9 cellular contexts compared by ENCODE assay signal in the genomic region with DNA sequence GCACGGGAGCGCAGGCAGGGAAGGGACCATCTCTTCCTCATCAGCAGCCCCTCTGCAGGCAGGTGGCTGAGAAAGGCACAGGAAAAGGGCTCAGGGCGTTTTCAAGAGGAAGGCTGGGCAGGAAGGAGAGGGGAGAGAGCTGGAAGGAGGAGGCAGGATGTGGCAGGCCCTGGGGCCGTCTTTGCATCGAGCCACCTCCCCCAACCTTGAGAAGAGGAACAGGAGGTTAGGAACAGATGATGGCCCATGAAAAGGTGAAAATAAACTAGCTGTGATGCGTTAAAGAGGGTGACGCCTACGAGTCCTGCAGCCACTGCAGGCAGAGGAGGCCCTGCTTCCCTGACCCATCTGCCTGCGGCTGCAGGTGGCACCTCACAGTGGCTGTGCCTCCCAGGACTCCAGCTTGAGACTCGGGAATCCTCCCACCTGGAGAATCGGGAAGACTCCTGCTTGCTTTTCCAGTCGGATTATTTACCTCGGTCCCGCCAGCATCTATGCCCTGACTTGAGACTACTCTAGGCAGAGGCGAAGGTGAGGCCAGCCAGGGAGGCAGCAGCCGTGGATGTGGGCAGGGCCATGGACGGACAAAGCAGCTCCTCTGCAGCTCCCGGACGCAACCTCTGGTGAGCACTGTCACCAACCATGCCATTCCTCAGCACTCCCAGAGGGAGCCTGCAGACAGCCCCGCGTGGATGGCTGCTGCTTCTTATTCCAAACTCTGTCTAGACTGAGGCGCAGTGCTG. TPM values are rescaled to one million over a fixed set of nuclear protein-coding genes. Genes with fewer than 3 reads are reported as not detected.
DNase-seq lines count a peak whose midpoint lies in the region; ATAC-seq and TF ChIP-seq lines count a peak whose summit lies in the region.
"Had no signal": no experiment of that assay in that cellular context is flagged by ENCODE, and none has a peak within 500 bp of the region (broad histone marks: within the 10 kb centered on the region; RNA-seq: fewer than 3 reads in every experiment).

No MANE protein-coding gene starts in this region.

- H3K4me3 Mint-ChIP-seq in activated T-cell treated with anti-CD3 and anti-CD28 coated beads, Interleukin-2, amount 50 U/mL, for 24 hours: no peak overlapping the region
- no peak overlapping the region for H3K4me3 Mint-ChIP-seq in activated B cell treated with CpG ODN at 0.5 μM for 24 hours
- H3K4me3 Mint-ChIP-seq in stimulated activated effector memory CD8-positive, alpha-beta T cell treated with anti-CD3 and anti-CD28 coated beads, Interleukin-12 subunit alpha, Interleukin-12 subunit beta, amount 100 ng/mL, for 72 hours: no peak overlapping the region

- H3K36me3 Mint-ChIP-seq in activated T-cell treated with anti-CD3 and anti-CD28 coated beads, Interleukin-2, amount 50 U/mL, for 24 hours (ENCODE audit: low read depth): peaks cover 41% of the 10 kb centered on the region
- H3K36me3 Mint-ChIP-seq in activated B cell treated with CpG ODN at 0.5 μM for 24 hours (ENCODE audit: low read depth): peaks cover 21% of the 10 kb centered on the region
- H3K36me3 Mint-ChIP-seq in stimulated activated effector memory CD8-positive, alpha-beta T cell treated with anti-CD3 and anti-CD28 coated beads, Interleukin-12 subunit alpha, Interleukin-12 subunit beta, amount 100 ng/mL, for 72 hours: peaks cover 11% of the 10 kb centered on the region

- peak; percentile 70 for ATAC-seq in HG03095 (IDR thresholded peaks at IDR 0.05; ENCODE audit: unreplicated experiment)
- ATAC-seq in activated B cell treated with CpG ODN at 0.5 μM for 24 hours (ENCODE audit: low read depth): peak; percentile 71
- peak; percentile 32 for ATAC-seq in stimulated activated effector memory CD8-positive, alpha-beta T cell treated with anti-CD3 and anti-CD28 coated beads, Interleukin-12 subunit alpha, Interleukin-12 subunit beta, amount 100 ng/mL, for 72 hours
- ATAC-seq in omental fat pad (ENCODE audit: low FRiP score): no peak
- ATAC-seq: left ventricle myocardium superior had no signal

- H3K27ac Mint-ChIP-seq in activated T-cell treated with anti-CD3 and anti-CD28 coated beads, Interleukin-2, amount 50 U/mL, for 24 hours: peak overlapping the region; percentile 87
- H3K27ac Mint-ChIP-seq in activated B cell treated with CpG ODN at 0.5 μM for 24 hours: peak overlapping the region; percentile 73
- H3K27ac Mint-ChIP-seq in stimulated activated effector memory CD8-positive, alpha-beta T cell treated with anti-CD3 and anti-CD28 coated beads, Interleukin-12 subunit alpha, Interleukin-12 subunit beta, amount 100 ng/mL, for 72 hours: peak overlapping the region; percentile 71

- H3K27me3 ChIP-seq in uterus: no peaks in the 10 kb centered on the region

- CTCF ChIA-PET in activated B cell treated with CpG ODN at 0.5 μM for 24 hours (lab: Charles Lee): no interaction called here

- TF ChIP-seq CTCF in activated B cell treated with CpG ODN at 0.5 μM for 24 hours (IDR thresholded peaks at IDR 0.05): no peak
- TF ChIP-seq CTCF in omental fat pad (IDR thresholded peaks at IDR 0.05): no peak
- TF ChIP-seq CTCF in uterus (IDR thresholded peaks at IDR 0.05): no peak

- H3K36me3 ChIP-seq in uterus: no peaks in the 10 kb centered on the region

- TF ChIP-seq POLR2A in uterus (IDR thresholded peaks at IDR 0.05): no peak

- no peak overlapping the region for H3K27ac ChIP-seq in uterus

- H3K4me3 ChIP-seq in uterus: no peak overlapping the region

- no peaks in the 10 kb centered on the region for H3K9me3 Mint-ChIP-seq in activated T-cell treated with anti-CD3 and anti-CD28 coated beads, Interleukin-2, amount 50 U/mL, for 24 hours
- no peaks in the 10 kb centered on the region for H3K9me3 Mint-ChIP-seq in activated B cell treated with CpG ODN at 0.5 μM for 24 hours
- no peaks in the 10 kb centered on the region for H3K9me3 Mint-ChIP-seq in stimulated activated effector memory CD8-positive, alpha-beta T cell treated with anti-CD3 and anti-CD28 coated beads, Interleukin-12 subunit alpha, Interleukin-12 subunit beta, amount 100 ng/mL, for 72 hours

- peaks cover 20% of the 10 kb centered on the region for H3K4me1 Mint-ChIP-seq in activated T-cell treated with anti-CD3 and anti-CD28 coated beads, Interleukin-2, amount 50 U/mL, for 24 hours (ENCODE audit: low read depth)
- peaks cover 15% of the 10 kb centered on the region for H3K4me1 Mint-ChIP-seq in activated B cell treated with CpG ODN at 0.5 μM for 24 hours
- peaks cover 10% of the 10 kb centered on the region for H3K4me1 Mint-ChIP-seq in stimulated activated effector memory CD8-positive, alpha-beta T cell treated with anti-CD3 and anti-CD28 coated beads, Interleukin-12 subunit alpha, Interleukin-12 subunit beta, amount 100 ng/mL, for 72 hours

- no peaks in the 10 kb centered on the region for H3K27me3 Mint-ChIP-seq in activated T-cell treated with anti-CD3 and anti-CD28 coated beads, Interleukin-2, amount 50 U/mL, for 24 hours
- H3K27me3 Mint-ChIP-seq in activated B cell treated with CpG ODN at 0.5 μM for 24 hours: no peaks in the 10 kb centered on the region

- no peaks in the 10 kb centered on the region for H3K4me1 ChIP-seq in uterus

- DNase-seq in activated T-cell treated with anti-CD3 and anti-CD28 coated beads, Interleukin-2, amount 50 U/mL, for 24 hours: no peak
- DNase-seq in activated T-cell treated with anti-CD3 and anti-CD28 coated beads for 4 hours: no peak
- DNase-seq in activated B cell treated with CpG ODN at 0.5 μM for 24 hours: no peak
- DNase-seq in stimulated activated effector memory CD8-positive, alpha-beta T cell treated with anti-CD3 and anti-CD28 coated beads, Interleukin-12 subunit alpha, Interleukin-12 subunit beta, amount 100 ng/mL, for 72 hours (ENCODE audit: low spot score in 2 of 2): no peak
- no peak for DNase-seq in omental fat pad (ENCODE audit: low spot score)
- no peak for DNase-seq in uterus
- no peak for DNase-seq in NCI-H748 (lab: John Stamatoyannopoulos, UW; ENCODE audit: unreplicated experiment)
- DNase-seq: left ventricle myocardium superior had no signal

- intact Hi-C loops in activated B cell treated with CpG ODN at 0.5 μM for 24 hours (cut with micrococcal nuclease): no loop called here
- intact Hi-C loops in uterus (cut with DNase I; ENCODE audit: low total_unique reads): no loop called here

- H3K9me3 ChIP-seq in uterus: no peaks in the 10 kb centered on the region

- POLR2A ChIA-PET in activated B cell treated with CpG ODN at 0.5 μM for 24 hours (lab: Charles Lee): no interaction called here

RNA-seq across cellular contexts. Expression of a gene that starts 18.2 kb away (rescaled TPM):
- total RNA-seq in activated B cell treated with CpG ODN at 0.5 μM for 24 hours: 45.0 and 47.7 TPM in 2 replicates
- 10 to 100 TPM; 22.8 to 36.1 (median 27.8) TPM for total RNA-seq in omental fat pad
- 10 to 100 TPM in 3 of 4 donors, 1 to 10 TPM in 1; 5.1 to 32.6 (median 20.6) TPM for total RNA-seq in uterus
